Comparison of ENCODE assay signal across 8 cellular contexts in genomic region chr15:74489518-74490338, GRCh38. TPM values are rescaled to one million over a fixed set of nuclear protein-coding genes. Genes with fewer than 3 reads are reported as not detected.
DNase-seq lines count a peak whose midpoint lies in the region; ATAC-seq, FAIRE-seq and TF ChIP-seq lines count a peak whose summit lies in the region.

No MANE protein-coding gene starts in this region.

- ATAC-seq in GM21825 (IDR thresholded peaks at IDR 0.05; ENCODE audit: unreplicated experiment) (peak; percentile 58), GM18867 (IDR thresholded peaks at IDR 0.05; ENCODE audit: unreplicated experiment) (no peak)
- ATAC-seq in stimulated activated memory B cell treated with anti-CD40 and anti-IgM and Interleukin-4, amounts not matched to agents 10 μg/mL and 1 μg/mL and 100 μg/mL, for 72 hours, result peak; percentile 89

- DNase-seq in D721Med (ENCODE audit: insufficient read length, low spot score) (no peak), NCI-H460 (ENCODE audit: extremely low read depth, low read depth) (peak; percentile 30), middle frontal gyrus (ENCODE audit: extremely low spot score, low spot score) (peak; percentile 23)
- DNase-seq in activated CD4-positive, alpha-beta memory T cell treated with anti-CD3 and anti-CD28 coated beads, Interleukin-2, amount 10 ng/mL, durations not matched to agents 7 days and 5 days, result peak; percentile 75
- DNase-seq in effector CD8-positive, alpha-beta T cell (lab: John Stamatoyannopoulos, UW), result peak; percentile 69

- no peaks in the 10 kb centered on the region for H3K9me3 Mint-ChIP-seq in activated CD4-positive, alpha-beta memory T cell treated with anti-CD3 and anti-CD28 coated beads, Interleukin-2, amount 10 ng/mL, durations not matched to agents 7 days and 5 days
- no peaks in the 10 kb centered on the region for H3K9me3 Mint-ChIP-seq in stimulated activated memory B cell treated with anti-CD40 and anti-IgM and Interleukin-4, amounts not matched to agents 10 μg/mL and 1 μg/mL and 100 μg/mL, for 72 hours

- peaks cover 23% of the 10 kb centered on the region for H3K4me1 Mint-ChIP-seq in activated CD4-positive, alpha-beta memory T cell treated with anti-CD3 and anti-CD28 coated beads, Interleukin-2, amount 10 ng/mL, durations not matched to agents 7 days and 5 days
- H3K4me1 Mint-ChIP-seq in stimulated activated memory B cell treated with anti-CD40 and anti-IgM and Interleukin-4, amounts not matched to agents 10 μg/mL and 1 μg/mL and 100 μg/mL, for 72 hours, result peaks cover 12% of the 10 kb centered on the region

- TF ChIP-seq CTCF in D721Med (IDR thresholded peaks at IDR 0.05; ENCODE audit: insufficient read depth, missing control alignments), result peak; percentile 58

- H3K27ac Mint-ChIP-seq in activated CD4-positive, alpha-beta memory T cell treated with anti-CD3 and anti-CD28 coated beads, Interleukin-2, amount 10 ng/mL, durations not matched to agents 7 days and 5 days, result peak overlapping the region; percentile 64
- H3K27ac Mint-ChIP-seq in stimulated activated memory B cell treated with anti-CD40 and anti-IgM and Interleukin-4, amounts not matched to agents 10 μg/mL and 1 μg/mL and 100 μg/mL, for 72 hours, result peak overlapping the region; percentile 62

- POLR2A ChIA-PET in activated CD4-positive, alpha-beta memory T cell treated with anti-CD3 and anti-CD28 coated beads, Interleukin-2, amount 10 ng/mL, durations not matched to agents 7 days and 5 days (lab: Charles Lee), result interaction anchor here (0.8 to 2.5 kb wide), 3 partner anchors 29 to 108 kb away, joined by 3 to 7 read pairs (median 6); partner anchors contain the start of genes ARID3B and UBL7

- H3K27me3 Mint-ChIP-seq in activated CD4-positive, alpha-beta memory T cell treated with anti-CD3 and anti-CD28 coated beads, Interleukin-2, amount 10 ng/mL, durations not matched to agents 7 days and 5 days, result no peaks in the 10 kb centered on the region
- no peaks in the 10 kb centered on the region for H3K27me3 Mint-ChIP-seq in stimulated activated memory B cell treated with anti-CD40 and anti-IgM and Interleukin-4, amounts not matched to agents 10 μg/mL and 1 μg/mL and 100 μg/mL, for 72 hours

- FAIRE-seq in D721Med (lab: Jason Lieb, UNC), result no peak

- CTCF ChIA-PET in activated CD4-positive, alpha-beta memory T cell treated with anti-CD3 and anti-CD28 coated beads, Interleukin-2, amount 10 ng/mL, durations not matched to agents 7 days and 5 days (lab: Charles Lee), result interaction anchor here (0.5 to 2.3 kb wide), 15 partner anchors 12 to 117 kb away, joined by 3 to 15 read pairs (median 4); partner anchors contain the start of gene UBL7

- H3K36me3 Mint-ChIP-seq in activated CD4-positive, alpha-beta memory T cell treated with anti-CD3 and anti-CD28 coated beads, Interleukin-2, amount 10 ng/mL, durations not matched to agents 7 days and 5 days (ENCODE audit: low read depth), result peaks cover 4% of the 10 kb centered on the region
- H3K36me3 Mint-ChIP-seq in stimulated activated memory B cell treated with anti-CD40 and anti-IgM and Interleukin-4, amounts not matched to agents 10 μg/mL and 1 μg/mL and 100 μg/mL, for 72 hours, result peaks cover 5% of the 10 kb centered on the region

- peak overlapping the region; percentile 16 for H3K4me3 Mint-ChIP-seq in activated CD4-positive, alpha-beta memory T cell treated with anti-CD3 and anti-CD28 coated beads, Interleukin-2, amount 10 ng/mL, durations not matched to agents 7 days and 5 days
- H3K4me3 Mint-ChIP-seq in stimulated activated memory B cell treated with anti-CD40 and anti-IgM and Interleukin-4, amounts not matched to agents 10 μg/mL and 1 μg/mL and 100 μg/mL, for 72 hours, result peak overlapping the region; percentile 36

RNA-seq across cellular contexts. Expression of gene UBL7, which starts 28.8 kb away (rescaled TPM):
- total RNA-seq in NCI-H460 (2014; rRNA removed; shearing (Covaris generic)), result 39.8 and 47.7 TPM in 2 replicates
- polyA plus RNA-seq in NCI-H460 (2014; cell fraction: nucleus; rRNA removed), result 76.7 and 97.7 TPM in 2 replicates
- total RNA-seq in activated CD4-positive, alpha-beta memory T cell treated with anti-CD3 and anti-CD28 coated beads, Interleukin-2, amount 10 ng/mL, durations not matched to agents 7 days and 5 days, result 10 to 100 TPM; 54.7 to 61.3 TPM

RNA-seq across cellular contexts. Expression of gene ARID3B, which starts 51.3 kb away (rescaled TPM):
- total RNA-seq in NCI-H460 (2014; rRNA removed; shearing (Covaris generic)), result 2.1 and 2.8 TPM in 2 replicates
- 3.6 and 4.6 TPM in 2 replicates for polyA plus RNA-seq in NCI-H460 (2014; cell fraction: nucleus; rRNA removed)
- total RNA-seq in activated CD4-positive, alpha-beta memory T cell treated with anti-CD3 and anti-CD28 coated beads, Interleukin-2, amount 10 ng/mL, durations not matched to agents 7 days and 5 days, result 10 to 100 TPM; 49.2 to 52.1 TPM

RNA-seq across cellular contexts. Expression of gene SEMA7A, which starts 56.0 kb away (rescaled TPM):
- total RNA-seq in NCI-H460 (2014; rRNA removed; shearing (Covaris generic)), result 0.12 and 0.20 TPM in 2 replicates
- 0.53 and 1.5 TPM in 2 replicates for polyA plus RNA-seq in NCI-H460 (2014; cell fraction: nucleus; rRNA removed)
- total RNA-seq in activated CD4-positive, alpha-beta memory T cell treated with anti-CD3 and anti-CD28 coated beads, Interleukin-2, amount 10 ng/mL, durations not matched to agents 7 days and 5 days, result 1 to 10 TPM; 3.8 to 4.3 TPM

Comparison
In these comparisons a context has a peak if more than half of its experiments do, and no peak if none do; other contexts are left out.
1. RNA of gene ARID3B, which starts 51.3 kb away (total RNA-seq): 49.2 to 52.1 TPM in activated CD4-positive, alpha-beta memory T cell treated with anti-CD3 and anti-CD28 coated beads, Interleukin-2, amount 10 ng/mL, durations not matched to agents 7 days and 5 days; 2.1 to 2.8 TPM in NCI-H460; every median in the first group is over 10 times any median in the second.